ENCODE assay signal across 15 cellular contexts in genomic region chr3:4856986-4857385, GRCh38.
"Had no signal": no experiment of that assay in that cellular context is flagged by ENCODE, and none has a peak within 500 bp of the region (broad histone marks: within the 10 kb centered on the region; RNA-seq: fewer than 3 reads in every experiment).

No MANE protein-coding gene starts in this region.

- H3K27ac ChIP-seq: colonic mucosa, gastrocnemius medialis, tibial nerve, vagina had no signal

- H3K4me2 ChIP-seq: smooth muscle cell had no signal

- H3K36me3 ChIP-seq: colonic mucosa, gastrocnemius medialis, vagina had no signal

- DNase-seq: activated CD4-positive, alpha-beta memory T cell treated with anti-CD3 and anti-CD28 coated beads for 36 hours; activated CD4-positive, CD25-positive, alpha-beta regulatory T cell treated with anti-CD3 and anti-CD28 coated beads, Interleukin-2, amount 50 U/mL, for 72 hours; activated T-cell treated with anti-CD3 and anti-CD28 coated beads, Interleukin-2, amount 50 U/mL, for 48 hours; colonic mucosa; effector CD4-positive, alpha-beta T cell; gastrocnemius medialis; kidney; left ventricle myocardium superior; posterior cingulate gyrus; right cardiac atrium had no signal

- H3K27me3 ChIP-seq: colonic mucosa, gastrocnemius medialis, tibial nerve, vagina had no signal

- H3K27ac Mint-ChIP-seq: stimulated activated memory B cell treated with anti-CD40 and anti-IgM and Interleukin-4, amounts not matched to agents 10 μg/mL and 1 μg/mL and 100 μg/mL, for 72 hours; T-helper 2 cell treated with Interferon-gamma antibody and Interleukin-4, amounts not matched to agents 5 μg/mL and 100 μg/mL, for 36 hours had no signal

- H3K4me3 Mint-ChIP-seq: activated CD4-positive, alpha-beta memory T cell treated with anti-CD3 and anti-CD28 coated beads for 36 hours; stimulated activated memory B cell treated with anti-CD40 and anti-IgM and Interleukin-4, amounts not matched to agents 10 μg/mL and 1 μg/mL and 100 μg/mL, for 72 hours; T-helper 2 cell treated with Interferon-gamma antibody and Interleukin-4, amounts not matched to agents 5 μg/mL and 100 μg/mL, for 36 hours had no signal

- H3K4me3 ChIP-seq: colonic mucosa, gastrocnemius medialis, smooth muscle cell, tibial nerve, vagina had no signal

- H3K4me1 ChIP-seq: colonic mucosa, gastrocnemius medialis had no signal

- ATAC-seq: gastrocnemius medialis; left ventricle myocardium superior; right cardiac atrium; stimulated activated memory B cell treated with anti-CD40 and anti-IgM and Interleukin-4, amounts not matched to agents 10 μg/mL and 1 μg/mL and 100 μg/mL, for 72 hours had no signal

- H3K27me3 Mint-ChIP-seq: activated CD4-positive, alpha-beta memory T cell treated with anti-CD3 and anti-CD28 coated beads for 36 hours; stimulated activated memory B cell treated with anti-CD40 and anti-IgM and Interleukin-4, amounts not matched to agents 10 μg/mL and 1 μg/mL and 100 μg/mL, for 72 hours had no signal

- H3K9me3 ChIP-seq: gastrocnemius medialis, vagina had no signal
